ENCODE assay signal across 1 cellular context in the genomic region with DNA sequence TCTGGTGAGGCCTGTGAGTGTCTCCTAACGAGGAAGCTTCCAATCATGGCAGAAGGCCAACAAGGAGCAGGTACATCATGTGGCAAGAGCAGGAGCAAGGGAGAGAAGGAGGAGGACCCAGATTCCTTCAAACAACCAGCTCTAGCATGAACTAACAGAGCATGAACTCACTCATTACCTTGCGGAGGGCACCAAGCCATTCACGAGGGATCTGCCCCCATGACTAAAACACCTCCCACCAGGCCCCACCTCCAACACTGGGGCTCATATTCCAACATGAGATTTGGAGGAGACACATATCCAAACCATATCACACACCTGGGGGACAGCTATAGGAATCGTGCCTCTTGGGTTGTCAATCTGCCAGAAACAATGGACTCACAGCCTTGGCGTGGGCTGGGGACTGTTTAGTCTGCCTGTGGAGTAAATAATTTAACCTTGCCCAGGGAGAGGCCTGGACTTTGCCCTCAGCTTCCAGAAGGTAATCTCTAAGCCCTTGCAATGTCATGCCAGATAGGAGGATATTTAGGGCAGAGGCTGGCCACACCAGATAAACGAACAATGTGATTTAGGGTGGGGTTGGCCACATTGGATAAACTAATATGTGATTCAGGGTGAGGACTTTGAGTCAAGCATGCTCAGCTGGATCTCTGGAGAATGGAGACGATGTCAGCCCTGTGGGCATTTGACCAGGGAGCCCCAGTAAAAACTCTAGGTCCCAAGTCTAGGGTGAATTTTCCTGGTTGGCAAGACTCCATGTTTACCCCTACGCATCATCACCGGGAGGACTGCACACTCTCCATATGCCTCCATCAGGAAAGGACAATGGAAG.
A peak's percentile ranks its signal among the peaks of the same experiment; 100 is the strongest.
TF ChIP-seq lines count a peak whose summit lies in the region.

No MANE protein-coding gene starts in this region.

TF ChIP-seq in HepG2, 621 proteins besides CTCF, POLR2A, EP300 and RAD21 (continued from another document and continues in another):
- no peak; the same call in 1 of the 2 replicates for TF ChIP-seq HMGXB3 (CRISPR knock-in tag; IDR thresholded peaks at IDR 0.05; ENCODE audit: borderline replicate concordance)
- TF ChIP-seq GFI1 (CRISPR knock-in tag; IDR thresholded peaks at IDR 0.05; ENCODE audit: borderline replicate concordance): peak; percentile 92
- TF ChIP-seq HOXA3 (CRISPR knock-in tag; IDR thresholded peaks at IDR 0.05): peak; percentile 83
- TF ChIP-seq DNMT1 (CRISPR knock-in tag; IDR thresholded peaks at IDR 0.05): no peak
- no peak for TF ChIP-seq HBP1 (CRISPR knock-in tag; IDR thresholded peaks at IDR 0.05; ENCODE audit: low read depth)
- TF ChIP-seq ZNF550 (CRISPR knock-in tag; IDR thresholded peaks at IDR 0.05; ENCODE audit: borderline replicate concordance): no peak
- 0 out of 2 replicates have a peak, but pooled peaks have one; percentile 59 for TF ChIP-seq ZSCAN20 (CRISPR knock-in tag; IDR thresholded peaks at IDR 0.05; ENCODE audit: borderline replicate concordance)
- TF ChIP-seq ZNF605 (CRISPR knock-in tag; IDR thresholded peaks at IDR 0.05): peak; percentile 45; the same call in 1 of the 2 replicates
- peak; percentile 45; the same call in 1 of the 2 replicates for TF ChIP-seq ZNF350 (CRISPR knock-in tag; IDR thresholded peaks at IDR 0.05; ENCODE audit: borderline replicate concordance, low read depth)
- TF ChIP-seq PCBP1 (IDR thresholded peaks at IDR 0.05; ENCODE audit: borderline replicate concordance, low read depth, low read length): no peak
- no peak for TF ChIP-seq SRSF1 (optimal IDR thresholded peaks at IDR 0.05; ENCODE audit: low read depth, low read length)
- TF ChIP-seq CCDC6 (CRISPR knock-in tag; IDR thresholded peaks at IDR 0.05): 0 out of 2 replicates have a peak, but pooled peaks have one; percentile 3
- peak; percentile 45; the same call in 1 of the 2 replicates for TF ChIP-seq NR2F2 (IDR thresholded peaks at IDR 0.05; ENCODE audit: borderline replicate concordance, low read depth)
- TF ChIP-seq TFAP4 (IDR thresholded peaks at IDR 0.05; ENCODE audit: borderline replicate concordance, low read depth): peak; percentile 42; the same call in 1 of the 2 replicates
- TF ChIP-seq ZNF879 (CRISPR knock-in tag; IDR thresholded peaks at IDR 0.05): no peak
- TF ChIP-seq GATAD1 (CRISPR knock-in tag; IDR thresholded peaks at IDR 0.05): no peak
- no peak for TF ChIP-seq ZNF570 (CRISPR knock-in tag; IDR thresholded peaks at IDR 0.05; ENCODE audit: borderline replicate concordance)
- TF ChIP-seq, protein P1, sequence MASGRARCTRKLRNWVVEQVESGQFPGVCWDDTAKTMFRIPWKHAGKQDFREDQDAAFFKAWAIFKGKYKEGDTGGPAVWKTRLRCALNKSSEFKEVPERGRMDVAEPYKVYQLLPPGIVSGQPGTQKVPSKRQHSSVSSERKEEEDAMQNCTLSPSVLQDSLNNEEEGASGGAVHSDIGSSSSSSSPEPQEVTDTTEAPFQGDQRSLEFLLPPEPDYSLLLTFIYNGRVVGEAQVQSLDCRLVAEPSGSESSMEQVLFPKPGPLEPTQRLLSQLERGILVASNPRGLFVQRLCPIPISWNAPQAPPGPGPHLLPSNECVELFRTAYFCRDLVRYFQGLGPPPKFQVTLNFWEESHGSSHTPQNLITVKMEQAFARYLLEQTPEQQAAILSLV (CRISPR knock-in tag; IDR thresholded peaks at IDR 0.05; ENCODE audit: borderline replicate concordance): no peak
- TF ChIP-seq CHCHD3 (CRISPR knock-in tag; IDR thresholded peaks at IDR 0.05): no peak
- TF ChIP-seq NFIC (IDR thresholded peaks at IDR 0.05; ENCODE audit: low read length): peak; percentile 70
- no peak for TF ChIP-seq MAFK (conservative IDR thresholded peaks at IDR 0.05 in 1 of 2, IDR thresholded peaks at IDR 0.05 in 1 of 2; ENCODE audit: low read length in 2 of 2)
- TF ChIP-seq HNRNPK (IDR thresholded peaks at IDR 0.05; ENCODE audit: low read depth, low read length, poor library complexity, severe bottlenecking): no peak
- TF ChIP-seq HDAC6 (IDR thresholded peaks at IDR 0.05; ENCODE audit: low read depth, low read length): no peak
- TF ChIP-seq MEF2D (CRISPR knock-in tag; IDR thresholded peaks at IDR 0.05): no peak
- TF ChIP-seq STAG1 (CRISPR knock-in tag; IDR thresholded peaks at IDR 0.05): no peak
- no peak for TF ChIP-seq AGO1 (IDR thresholded peaks at IDR 0.05; ENCODE audit: low read depth, low read length, poor library complexity, severe bottlenecking)
- peak; percentile 29; the same call in 1 of the 2 replicates for TF ChIP-seq ZKSCAN8 (CRISPR knock-in tag; IDR thresholded peaks at IDR 0.05; ENCODE audit: borderline replicate concordance)
- peak; percentile 85 for TF ChIP-seq SALL1 (CRISPR knock-in tag; IDR thresholded peaks at IDR 0.05)
- TF ChIP-seq SNAPC2 (CRISPR knock-in tag; IDR thresholded peaks at IDR 0.05): 0 out of 2 replicates have a peak, but pooled peaks have one; percentile 32
- no peak for TF ChIP-seq ATF7 (IDR thresholded peaks at IDR 0.05)
- TF ChIP-seq ATF7 (CRISPR knock-in tag; IDR thresholded peaks at IDR 0.05): no peak
- no peak for TF ChIP-seq DR1 (CRISPR knock-in tag; IDR thresholded peaks at IDR 0.05)
- TF ChIP-seq ZC3H4 (CRISPR knock-in tag; IDR thresholded peaks at IDR 0.05; ENCODE audit: borderline replicate concordance): no peak; the same call in 1 of the 2 replicates
- no peak for TF ChIP-seq MTF2 (CRISPR knock-in tag; IDR thresholded peaks at IDR 0.05; ENCODE audit: borderline replicate concordance)
- no peak for TF ChIP-seq CC2D1A (CRISPR knock-in tag; IDR thresholded peaks at IDR 0.05)
- no peak for TF ChIP-seq RORA (CRISPR knock-in tag; IDR thresholded peaks at IDR 0.05)
- no peak for TF ChIP-seq JDP2 (CRISPR knock-in tag; IDR thresholded peaks at IDR 0.05; ENCODE audit: borderline replicate concordance)
- no peak for TF ChIP-seq ZNF556 (CRISPR knock-in tag; IDR thresholded peaks at IDR 0.05; ENCODE audit: borderline replicate concordance)
- TF ChIP-seq ERF (CRISPR knock-in tag; IDR thresholded peaks at IDR 0.05): no peak; the same call in 1 of the 2 replicates
- TF ChIP-seq JUNB (CRISPR knock-in tag; IDR thresholded peaks at IDR 0.05; ENCODE audit: borderline replicate concordance): no peak
- peak; percentile 71 for TF ChIP-seq RXRB (CRISPR knock-in tag; IDR thresholded peaks at IDR 0.05; ENCODE audit: borderline replicate concordance)
- 0 out of 2 replicates have a peak, but pooled peaks have one; percentile 55 for TF ChIP-seq ZNF790 (CRISPR knock-in tag; IDR thresholded peaks at IDR 0.05; ENCODE audit: borderline replicate concordance)
- TF ChIP-seq PBX2 (CRISPR knock-in tag; IDR thresholded peaks at IDR 0.05): no peak
- no peak for TF ChIP-seq MAF1 (CRISPR knock-in tag; IDR thresholded peaks at IDR 0.05; ENCODE audit: borderline replicate concordance)
- no peak for TF ChIP-seq SP1 (IDR thresholded peaks at IDR 0.05)
- TF ChIP-seq SP1 (CRISPR knock-in tag; IDR thresholded peaks at IDR 0.05): no peak
- no peak for TF ChIP-seq SYNCRIP (IDR thresholded peaks at IDR 0.05; ENCODE audit: insufficient read depth, low read depth, low read length)
- TF ChIP-seq, protein P2, sequence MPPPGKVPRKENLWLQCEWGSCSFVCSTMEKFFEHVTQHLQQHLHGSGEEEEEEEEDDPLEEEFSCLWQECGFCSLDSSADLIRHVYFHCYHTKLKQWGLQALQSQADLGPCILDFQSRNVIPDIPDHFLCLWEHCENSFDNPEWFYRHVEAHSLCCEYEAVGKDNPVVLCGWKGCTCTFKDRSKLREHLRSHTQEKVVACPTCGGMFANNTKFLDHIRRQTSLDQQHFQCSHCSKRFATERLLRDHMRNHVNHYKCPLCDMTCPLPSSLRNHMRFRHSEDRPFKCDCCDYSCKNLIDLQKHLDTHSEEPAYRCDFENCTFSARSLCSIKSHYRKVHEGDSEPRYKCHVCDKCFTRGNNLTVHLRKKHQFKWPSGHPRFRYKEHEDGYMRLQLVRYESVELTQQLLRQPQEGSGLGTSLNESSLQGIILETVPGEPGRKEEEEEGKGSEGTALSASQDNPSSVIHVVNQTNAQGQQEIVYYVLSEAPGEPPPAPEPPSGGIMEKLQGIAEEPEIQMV (CRISPR knock-in tag; IDR thresholded peaks at IDR 0.05; ENCODE audit: low read depth): no peak
- TF ChIP-seq ZNF720 (CRISPR knock-in tag; IDR thresholded peaks at IDR 0.05): no peak
- no peak for TF ChIP-seq MBD4 (IDR thresholded peaks at IDR 0.05; ENCODE audit: borderline replicate concordance, low read length)
- no peak for TF ChIP-seq NONO (IDR thresholded peaks at IDR 0.05)
- 0 out of 2 replicates have a peak, but pooled peaks have one; percentile 12 for TF ChIP-seq NONO (CRISPR knock-in tag; conservative IDR thresholded peaks at IDR 0.05)
- peak; percentile 64; the same call in 1 of the 2 replicates for TF ChIP-seq TP53 (CRISPR knock-in tag; conservative IDR thresholded peaks at IDR 0.05)
- TF ChIP-seq, protein P3, sequence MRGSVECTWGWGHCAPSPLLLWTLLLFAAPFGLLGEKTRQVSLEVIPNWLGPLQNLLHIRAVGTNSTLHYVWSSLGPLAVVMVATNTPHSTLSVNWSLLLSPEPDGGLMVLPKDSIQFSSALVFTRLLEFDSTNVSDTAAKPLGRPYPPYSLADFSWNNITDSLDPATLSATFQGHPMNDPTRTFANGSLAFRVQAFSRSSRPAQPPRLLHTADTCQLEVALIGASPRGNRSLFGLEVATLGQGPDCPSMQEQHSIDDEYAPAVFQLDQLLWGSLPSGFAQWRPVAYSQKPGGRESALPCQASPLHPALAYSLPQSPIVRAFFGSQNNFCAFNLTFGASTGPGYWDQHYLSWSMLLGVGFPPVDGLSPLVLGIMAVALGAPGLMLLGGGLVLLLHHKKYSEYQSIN (CRISPR knock-in tag; IDR thresholded peaks at IDR 0.05; ENCODE audit: borderline replicate concordance): no peak
- no peak for TF ChIP-seq U2AF1 (optimal IDR thresholded peaks at IDR 0.05; ENCODE audit: low read depth, low read length)
- TF ChIP-seq FOXP1 (IDR thresholded peaks at IDR 0.05): peak; percentile 32; the same call in 1 of the 2 replicates
- TF ChIP-seq FOXP1 (CRISPR knock-in tag; IDR thresholded peaks at IDR 0.05): peak; percentile 90
- TF ChIP-seq SIN3A (IDR thresholded peaks at IDR 0.05; ENCODE audit: borderline replicate concordance, low read depth, low read length): peak; percentile 62; the same call in 1 of the 2 replicates
- TF ChIP-seq SMYD3 (CRISPR knock-in tag; IDR thresholded peaks at IDR 0.05): no peak
- TF ChIP-seq MYNN (CRISPR knock-in tag; IDR thresholded peaks at IDR 0.05; ENCODE audit: low read depth): no peak; the same call in 1 of the 2 replicates
- TF ChIP-seq MAFG (CRISPR knock-in tag; IDR thresholded peaks at IDR 0.05): no peak
- TF ChIP-seq ZNF256 (CRISPR knock-in tag; conservative IDR thresholded peaks at IDR 0.05): 0 out of 2 replicates have a peak, but pooled peaks have one; percentile 73
- peak; percentile 84 for TF ChIP-seq ZSCAN31 (CRISPR knock-in tag; IDR thresholded peaks at IDR 0.05; ENCODE audit: low read depth)
- TF ChIP-seq ELF1 (CRISPR knock-in tag; IDR thresholded peaks at IDR 0.05): peak; percentile 42; the same call in 1 of the 2 replicates
- no peak for TF ChIP-seq ZNF563 (CRISPR knock-in tag; IDR thresholded peaks at IDR 0.05)
- TF ChIP-seq ZNF354B (CRISPR knock-in tag; IDR thresholded peaks at IDR 0.05): no peak
